Comparison of ENCODE assay signal across 1 cellular context in the genomic region with DNA sequence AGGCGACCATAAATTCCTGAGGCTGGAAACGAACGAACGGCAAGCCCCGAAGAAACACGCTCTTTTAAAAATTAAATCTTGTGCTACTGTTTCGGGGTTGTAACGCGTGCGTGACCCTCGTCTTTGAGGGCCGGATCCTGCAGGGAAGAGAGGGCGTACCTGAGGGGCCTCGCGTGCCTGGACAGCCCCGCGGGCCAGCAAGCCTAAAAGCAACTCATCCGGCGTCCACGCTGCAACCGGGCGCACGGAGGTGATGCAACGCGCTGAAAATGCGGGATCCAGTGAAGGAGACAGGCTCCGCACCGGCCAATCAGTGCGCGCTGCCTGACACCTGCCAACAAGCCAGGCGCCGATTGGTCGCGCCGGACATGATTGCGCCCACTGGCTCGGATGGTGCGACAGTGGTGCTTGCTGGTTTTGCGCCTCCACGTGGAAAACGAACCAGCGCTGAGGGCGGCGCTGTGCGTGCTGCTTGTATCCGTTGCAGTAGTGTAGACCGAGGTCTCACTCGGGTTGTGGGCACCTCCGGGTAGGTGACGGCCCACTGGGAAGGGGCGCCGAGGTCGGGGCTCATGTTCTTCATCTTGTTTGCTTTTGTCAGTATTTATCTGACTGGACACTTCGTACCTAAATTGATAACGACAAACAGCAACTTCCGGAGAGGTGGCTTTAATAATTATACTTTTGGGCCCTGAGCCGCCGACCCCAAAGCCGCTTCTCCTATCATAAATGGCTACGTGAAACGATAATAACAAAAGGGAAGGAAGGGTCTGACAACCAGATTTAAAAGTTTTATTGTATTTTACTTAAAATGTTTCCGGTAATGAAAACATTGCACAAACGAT.
TF ChIP-seq lines count a peak whose summit lies in the region.

A gene (minus strand): TSS at position 246 of the 845 bp plus-strand sequence. CDS start 4,278 bp downstream, outside the sequence.

TF ChIP-seq in K562, 482 proteins besides CTCF, POLR2A, EP300 and RAD21 (continued from another document):
- TF ChIP-seq, protein P1, sequence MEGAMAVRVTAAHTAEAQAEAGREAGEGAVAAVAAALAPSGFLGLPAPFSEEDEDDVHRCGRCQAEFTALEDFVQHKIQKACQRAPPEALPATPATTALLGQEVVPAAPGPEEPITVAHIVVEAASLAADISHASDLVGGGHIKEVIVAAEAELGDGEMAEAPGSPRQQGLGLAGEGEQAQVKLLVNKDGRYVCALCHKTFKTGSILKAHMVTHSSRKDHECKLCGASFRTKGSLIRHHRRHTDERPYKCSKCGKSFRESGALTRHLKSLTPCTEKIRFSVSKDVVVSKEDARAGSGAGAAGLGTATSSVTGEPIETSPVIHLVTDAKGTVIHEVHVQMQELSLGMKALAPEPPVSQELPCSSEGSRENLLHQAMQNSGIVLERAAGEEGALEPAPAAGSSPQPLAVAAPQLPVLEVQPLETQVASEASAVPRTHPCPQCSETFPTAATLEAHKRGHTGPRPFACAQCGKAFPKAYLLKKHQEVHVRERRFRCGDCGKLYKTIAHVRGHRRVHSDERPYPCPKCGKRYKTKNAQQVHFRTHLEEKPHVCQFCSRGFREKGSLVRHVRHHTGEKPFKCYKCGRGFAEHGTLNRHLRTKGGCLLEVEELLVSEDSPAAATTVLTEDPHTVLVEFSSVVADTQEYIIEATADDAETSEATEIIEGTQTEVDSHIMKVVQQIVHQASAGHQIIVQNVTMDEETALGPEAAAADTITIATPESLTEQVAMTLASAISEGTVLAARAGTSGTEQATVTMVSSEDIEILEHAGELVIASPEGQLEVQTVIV (CRISPR knock-in tag; IDR thresholded peaks at IDR 0.05; ENCODE audit: borderline replicate concordance) = peak; percentile 90
- TF ChIP-seq, protein P2, sequence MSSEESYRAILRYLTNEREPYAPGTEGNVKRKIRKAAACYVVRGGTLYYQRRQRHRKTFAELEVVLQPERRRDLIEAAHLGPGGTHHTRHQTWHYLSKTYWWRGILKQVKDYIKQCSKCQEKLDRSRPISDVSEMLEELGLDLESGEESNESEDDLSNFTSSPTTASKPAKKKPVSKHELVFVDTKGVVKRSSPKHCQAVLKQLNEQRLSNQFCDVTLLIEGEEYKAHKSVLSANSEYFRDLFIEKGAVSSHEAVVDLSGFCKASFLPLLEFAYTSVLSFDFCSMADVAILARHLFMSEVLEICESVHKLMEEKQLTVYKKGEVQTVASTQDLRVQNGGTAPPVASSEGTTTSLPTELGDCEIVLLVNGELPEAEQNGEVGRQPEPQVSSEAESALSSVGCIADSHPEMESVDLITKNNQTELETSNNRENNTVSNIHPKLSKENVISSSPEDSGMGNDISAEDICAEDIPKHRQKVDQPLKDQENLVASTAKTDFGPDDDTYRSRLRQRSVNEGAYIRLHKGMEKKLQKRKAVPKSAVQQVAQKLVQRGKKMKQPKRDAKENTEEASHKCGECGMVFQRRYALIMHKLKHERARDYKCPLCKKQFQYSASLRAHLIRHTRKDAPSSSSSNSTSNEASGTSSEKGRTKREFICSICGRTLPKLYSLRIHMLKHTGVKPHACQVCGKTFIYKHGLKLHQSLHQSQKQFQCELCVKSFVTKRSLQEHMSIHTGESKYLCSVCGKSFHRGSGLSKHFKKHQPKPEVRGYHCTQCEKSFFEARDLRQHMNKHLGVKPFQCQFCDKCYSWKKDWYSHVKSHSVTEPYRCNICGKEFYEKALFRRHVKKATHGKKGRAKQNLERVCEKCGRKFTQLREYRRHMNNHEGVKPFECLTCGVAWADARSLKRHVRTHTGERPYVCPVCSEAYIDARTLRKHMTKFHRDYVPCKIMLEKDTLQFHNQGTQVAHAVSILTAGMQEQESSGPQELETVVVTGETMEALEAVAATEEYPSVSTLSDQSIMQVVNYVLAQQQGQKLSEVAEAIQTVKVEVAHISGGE (CRISPR knock-in tag; IDR thresholded peaks at IDR 0.05) = 0 out of 6 replicates have a peak, but pooled peaks of 1 of the 3 experiments have one; percentile 48
- TF ChIP-seq, protein P3, sequence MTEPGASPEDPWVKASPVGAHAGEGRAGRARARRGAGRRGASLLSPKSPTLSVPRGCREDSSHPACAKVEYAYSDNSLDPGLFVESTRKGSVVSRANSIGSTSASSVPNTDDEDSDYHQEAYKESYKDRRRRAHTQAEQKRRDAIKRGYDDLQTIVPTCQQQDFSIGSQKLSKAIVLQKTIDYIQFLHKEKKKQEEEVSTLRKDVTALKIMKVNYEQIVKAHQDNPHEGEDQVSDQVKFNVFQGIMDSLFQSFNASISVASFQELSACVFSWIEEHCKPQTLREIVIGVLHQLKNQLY (CRISPR knock-in tag; conservative IDR thresholded peaks at IDR 0.05) = no peak
- TF ChIP-seq KHSRP (IDR thresholded peaks at IDR 0.05) = no peak
- no peak for TF ChIP-seq STAG1 (CRISPR knock-in tag; IDR thresholded peaks at IDR 0.05; ENCODE audit: borderline replicate concordance)
- peak; percentile 93 for TF ChIP-seq SAP30 (IDR thresholded peaks at IDR 0.05; ENCODE audit: borderline replicate concordance, insufficient read depth, low read depth, low read length, poor library complexity, severe bottlenecking)
- peak; percentile 21; the same call in 1 of the 2 replicates for TF ChIP-seq MAFK (IDR thresholded peaks at IDR 0.05; ENCODE audit: low read length)
- TF ChIP-seq ZBTB17 (CRISPR knock-in tag; IDR thresholded peaks at IDR 0.05) = no peak
- TF ChIP-seq ZNF12 (CRISPR knock-in tag; IDR thresholded peaks at IDR 0.05) = 0 out of 2 replicates have a peak, but pooled peaks have one; percentile 19
- no peak for TF ChIP-seq TFAM (CRISPR knock-in tag; conservative IDR thresholded peaks at IDR 0.05)
- no peak for TF ChIP-seq FUS (optimal IDR thresholded peaks at IDR 0.05; ENCODE audit: low read depth, low read length)
- TF ChIP-seq NR3C1 (CRISPR knock-in tag; IDR thresholded peaks at IDR 0.05) = no peak
- peak; percentile 96 for TF ChIP-seq MTA3 (IDR thresholded peaks at IDR 0.05; ENCODE audit: borderline replicate concordance)
- no peak; the same call in none of the 2 replicates for TF ChIP-seq GABPA (tag; conservative IDR thresholded peaks at IDR 0.05; ENCODE audit: low read depth)
- TF ChIP-seq RBM25 (IDR thresholded peaks at IDR 0.05; ENCODE audit: low read depth, low read length, severe bottlenecking) = peak; percentile 99
- TF ChIP-seq ZNF586 (CRISPR knock-in tag; conservative IDR thresholded peaks at IDR 0.05) = peak; percentile 92
- no peak for TF ChIP-seq ZNF354B (CRISPR knock-in tag; IDR thresholded peaks at IDR 0.05)
- no peak for TF ChIP-seq SIRT6 (IDR thresholded peaks at IDR 0.05; ENCODE audit: low read depth, low read length)
- TF ChIP-seq, protein P4, sequence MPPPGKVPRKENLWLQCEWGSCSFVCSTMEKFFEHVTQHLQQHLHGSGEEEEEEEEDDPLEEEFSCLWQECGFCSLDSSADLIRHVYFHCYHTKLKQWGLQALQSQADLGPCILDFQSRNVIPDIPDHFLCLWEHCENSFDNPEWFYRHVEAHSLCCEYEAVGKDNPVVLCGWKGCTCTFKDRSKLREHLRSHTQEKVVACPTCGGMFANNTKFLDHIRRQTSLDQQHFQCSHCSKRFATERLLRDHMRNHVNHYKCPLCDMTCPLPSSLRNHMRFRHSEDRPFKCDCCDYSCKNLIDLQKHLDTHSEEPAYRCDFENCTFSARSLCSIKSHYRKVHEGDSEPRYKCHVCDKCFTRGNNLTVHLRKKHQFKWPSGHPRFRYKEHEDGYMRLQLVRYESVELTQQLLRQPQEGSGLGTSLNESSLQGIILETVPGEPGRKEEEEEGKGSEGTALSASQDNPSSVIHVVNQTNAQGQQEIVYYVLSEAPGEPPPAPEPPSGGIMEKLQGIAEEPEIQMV (tag; conservative IDR thresholded peaks at IDR 0.05; ENCODE audit: low read depth) = no peak
- no peak for TF ChIP-seq NR1H2 (CRISPR knock-in tag; IDR thresholded peaks at IDR 0.05)
- TF ChIP-seq, protein P5, sequence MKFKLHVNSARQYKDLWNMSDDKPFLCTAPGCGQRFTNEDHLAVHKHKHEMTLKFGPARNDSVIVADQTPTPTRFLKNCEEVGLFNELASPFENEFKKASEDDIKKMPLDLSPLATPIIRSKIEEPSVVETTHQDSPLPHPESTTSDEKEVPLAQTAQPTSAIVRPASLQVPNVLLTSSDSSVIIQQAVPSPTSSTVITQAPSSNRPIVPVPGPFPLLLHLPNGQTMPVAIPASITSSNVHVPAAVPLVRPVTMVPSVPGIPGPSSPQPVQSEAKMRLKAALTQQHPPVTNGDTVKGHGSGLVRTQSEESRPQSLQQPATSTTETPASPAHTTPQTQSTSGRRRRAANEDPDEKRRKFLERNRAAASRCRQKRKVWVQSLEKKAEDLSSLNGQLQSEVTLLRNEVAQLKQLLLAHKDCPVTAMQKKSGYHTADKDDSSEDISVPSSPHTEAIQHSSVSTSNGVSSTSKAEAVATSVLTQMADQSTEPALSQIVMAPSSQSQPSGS (CRISPR knock-in tag; IDR thresholded peaks at IDR 0.05) = no peak
- TF ChIP-seq ZNF79 (CRISPR knock-in tag; IDR thresholded peaks at IDR 0.05; ENCODE audit: low read depth) = no peak
- no peak for TF ChIP-seq SRSF7 (optimal IDR thresholded peaks at IDR 0.05; ENCODE audit: low read depth, low read length)
- no peak for TF ChIP-seq DIDO1 (tag; IDR thresholded peaks at IDR 0.05; ENCODE audit: low read depth)
- TF ChIP-seq, protein P6, sequence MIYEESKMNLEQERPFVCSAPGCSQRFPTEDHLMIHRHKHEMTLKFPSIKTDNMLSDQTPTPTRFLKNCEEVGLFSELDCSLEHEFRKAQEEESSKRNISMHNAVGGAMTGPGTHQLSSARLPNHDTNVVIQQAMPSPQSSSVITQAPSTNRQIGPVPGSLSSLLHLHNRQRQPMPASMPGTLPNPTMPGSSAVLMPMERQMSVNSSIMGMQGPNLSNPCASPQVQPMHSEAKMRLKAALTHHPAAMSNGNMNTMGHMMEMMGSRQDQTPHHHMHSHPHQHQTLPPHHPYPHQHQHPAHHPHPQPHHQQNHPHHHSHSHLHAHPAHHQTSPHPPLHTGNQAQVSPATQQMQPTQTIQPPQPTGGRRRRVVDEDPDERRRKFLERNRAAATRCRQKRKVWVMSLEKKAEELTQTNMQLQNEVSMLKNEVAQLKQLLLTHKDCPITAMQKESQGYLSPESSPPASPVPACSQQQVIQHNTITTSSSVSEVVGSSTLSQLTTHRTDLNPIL (CRISPR knock-in tag; IDR thresholded peaks at IDR 0.05) = no peak
- no peak for TF ChIP-seq ZNF263 (CRISPR knock-in tag; IDR thresholded peaks at IDR 0.05; ENCODE audit: borderline replicate concordance)
- no peak; the same call in 1 of the 2 replicates for TF ChIP-seq KAT7 (CRISPR knock-in tag; IDR thresholded peaks at IDR 0.05; ENCODE audit: borderline replicate concordance)
- peak; percentile 22; the same call in 1 of the 2 replicates for TF ChIP-seq ZNF197 (CRISPR knock-in tag; IDR thresholded peaks at IDR 0.05; ENCODE audit: low read depth)
- no peak for TF ChIP-seq ILK (tag; IDR thresholded peaks at IDR 0.05; ENCODE audit: borderline replicate concordance, low read depth)
- TF ChIP-seq EZH2 (IDR thresholded peaks at IDR 0.05; ENCODE audit: borderline replicate concordance, low read depth, low read length) = no peak
- no peak for TF ChIP-seq ZNF436 (CRISPR knock-in tag; IDR thresholded peaks at IDR 0.05)
- peak; percentile 72; the same call in 1 of the 2 replicates for TF ChIP-seq ELF2 (CRISPR knock-in tag; IDR thresholded peaks at IDR 0.05)
- TF ChIP-seq ELF1 (tag; IDR thresholded peaks at IDR 0.05) = 0 out of 2 replicates have a peak, but pooled peaks have one; percentile 34
- peak; percentile 98 for TF ChIP-seq BRD4 (IDR thresholded peaks at IDR 0.05)
- no peak for TF ChIP-seq LARP7 (IDR thresholded peaks at IDR 0.05)
- peak; percentile 17; the same call in 1 of the 2 replicates for TF ChIP-seq TCF3 (CRISPR knock-in tag; IDR thresholded peaks at IDR 0.05)
